9 cellular contexts compared by ENCODE assay signal in the genomic region with DNA sequence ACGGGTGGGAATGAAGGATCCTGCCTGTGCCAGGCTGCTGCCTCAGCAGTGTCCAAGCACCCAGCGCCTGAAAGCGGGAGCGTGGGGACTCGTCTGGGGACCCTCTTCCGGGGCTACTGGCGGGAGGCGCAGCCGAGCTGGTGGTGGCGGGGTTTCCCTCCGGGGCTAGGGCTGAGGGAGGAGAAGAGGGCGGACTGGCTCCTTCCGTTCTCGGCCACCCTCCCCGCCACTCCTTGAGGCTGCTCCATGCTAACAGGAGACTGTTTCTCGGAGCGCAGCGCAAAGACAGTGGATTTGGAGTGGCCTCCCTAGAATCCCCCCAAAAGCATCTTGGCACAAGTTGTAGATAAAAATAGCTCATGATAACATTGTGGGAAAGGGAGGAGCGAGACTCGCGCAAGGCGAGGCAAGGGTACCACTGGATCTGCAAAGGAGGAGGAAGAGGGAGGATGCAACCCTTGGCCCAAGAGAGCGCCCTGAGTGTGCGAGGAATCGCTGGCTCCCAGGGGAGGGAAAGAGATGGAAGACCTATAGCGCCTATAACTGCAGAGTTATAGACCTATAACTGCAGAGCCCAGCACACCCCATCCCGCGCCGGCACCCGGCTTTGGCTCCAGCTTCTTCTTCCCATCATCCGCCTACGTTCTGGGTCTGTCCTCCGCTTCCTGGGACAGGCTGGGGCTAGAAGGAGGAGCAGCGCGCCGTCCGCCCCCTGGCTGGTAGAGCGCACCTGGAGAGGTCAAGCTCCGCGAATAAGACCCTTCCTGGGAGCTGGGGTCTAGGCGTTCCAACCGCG. TPM values are rescaled to one million over a fixed set of nuclear protein-coding genes. Genes with fewer than 3 reads are reported as not detected.
DNase-seq lines count a peak whose midpoint lies in the region; ATAC-seq, FAIRE-seq and TF ChIP-seq lines count a peak whose summit lies in the region.
"Had no signal": no experiment of that assay in that cellular context is flagged by ENCODE, and none has a peak within 500 bp of the region (broad histone marks: within the 10 kb centered on the region; RNA-seq: fewer than 3 reads in every experiment).

No MANE protein-coding gene starts in this region.

- WGBS in lower leg skin, 2 donors = 7 to 8% methylated on average over 39 to 42 of the region's 43 CpGs

- peaks cover 19% of the 10 kb centered on the region for H3K4me1 Mint-ChIP-seq in activated T-cell treated with anti-CD3 and anti-CD28 coated beads, Interleukin-2, amount 50 U/mL, for 4 hours (ENCODE audit: low read depth)
- peaks cover 12% of the 10 kb centered on the region for H3K4me1 Mint-ChIP-seq in type B pancreatic cell (ENCODE audit: unreplicated experiment)

- H3K27me3 Mint-ChIP-seq in activated T-cell treated with anti-CD3 and anti-CD28 coated beads, Interleukin-2, amount 50 U/mL, for 4 hours (ENCODE audit: low read depth) = peaks cover 42% of the 10 kb centered on the region
- H3K27me3 Mint-ChIP-seq in type B pancreatic cell = peaks cover 55% of the 10 kb centered on the region

- H3K9me3 ChIP-seq in duodenal mucosa (ENCODE audit: control insufficient read depth in 1 of 2, low read length in 2 of 2) (no peaks in the 10 kb centered on the region), mucosa of descending colon (no peaks in the 10 kb centered on the region)

- H3K27me3 ChIP-seq in duodenal mucosa (ENCODE audit: control insufficient read depth in 1 of 2, insufficient read depth in 2 of 2, low read length in 2 of 2) = no peaks in the 10 kb centered on the region

- ATAC-seq in activated T-cell treated with anti-CD3 and anti-CD28 coated beads, Interleukin-2, amount 50 U/mL, for 4 hours = no peak
- no peak for ATAC-seq in mucosa of descending colon

- no peaks in the 10 kb centered on the region for H3K9me3 Mint-ChIP-seq in activated T-cell treated with anti-CD3 and anti-CD28 coated beads, Interleukin-2, amount 50 U/mL, for 4 hours
- H3K9me3 Mint-ChIP-seq in type B pancreatic cell = no peaks in the 10 kb centered on the region

- TF ChIP-seq CTCF in mucosa of descending colon (IDR thresholded peaks at IDR 0.05) (no peak), type B pancreatic cell (conservative IDR thresholded peaks at IDR 0.05) (no peak), lower leg skin (IDR thresholded peaks at IDR 0.05) (no peak)

- no peak overlapping the region for H3K27ac ChIP-seq in duodenal mucosa (ENCODE audit: low read depth, low read length)

- H3K36me3 ChIP-seq in duodenal mucosa (ENCODE audit: control insufficient read depth in 1 of 2, insufficient read depth in 2 of 2, low read length in 2 of 2) (no peaks in the 10 kb centered on the region), mucosa of descending colon (ENCODE audit: low read depth) (no peaks in the 10 kb centered on the region)

- DNase-seq in activated T-cell treated with anti-CD3 and anti-CD28 coated beads, Interleukin-2, amount 50 U/mL, for 4 hours = no peak
- no peak for DNase-seq in activated T-cell treated with anti-CD3 and anti-CD28 coated beads, Interleukin-2, amount 50 U/mL, for 1 hour
- DNase-seq in mucosa of descending colon (peak in 2 of 3 donors; percentile 34 to 52), type B pancreatic cell (ENCODE audit: extremely low spot score, unreplicated experiment) (no peak), RCC 7860 (ENCODE audit: low spot score) (no peak), lower leg skin (ENCODE audit: low spot score in 2 of 2) (no peak), NCI-H2227 treated with DMSO at 0.1 percent for 48 hours (lab: John Stamatoyannopoulos, UW) (no peak)
- DNase-seq: NCI-H1105 had no signal

- peak overlapping the region; percentile 78 for H3K4me3 Mint-ChIP-seq in activated T-cell treated with anti-CD3 and anti-CD28 coated beads, Interleukin-2, amount 50 U/mL, for 4 hours
- peak overlapping the region; percentile 90 for H3K4me3 Mint-ChIP-seq in type B pancreatic cell

- peaks cover 8 to 22% of the 10 kb centered on the region in 2 donors for H3K4me1 ChIP-seq in duodenal mucosa (ENCODE audit: control insufficient read depth in 1 of 2, insufficient read depth in 2 of 2, low read length in 2 of 2)
- H3K4me1 ChIP-seq in mucosa of descending colon (ENCODE audit: low read depth) = peaks cover 11% of the 10 kb centered on the region

- H3K4me3 ChIP-seq in duodenal mucosa (ENCODE audit: low read depth in 1 of 2, low read length in 2 of 2) (peak overlapping the region; percentile 83 to 86), mucosa of descending colon (no peak overlapping the region), lower leg skin (ENCODE audit: low read depth, poor library complexity, severe bottlenecking) (no peak overlapping the region)

- peak overlapping the region in 1 of 2 donors; percentile 60 for H3K9ac ChIP-seq in duodenal mucosa (ENCODE audit: low read depth in 1 of 2, low read length in 2 of 2)

- H3K36me3 Mint-ChIP-seq in activated T-cell treated with anti-CD3 and anti-CD28 coated beads, Interleukin-2, amount 50 U/mL, for 4 hours (ENCODE audit: insufficient read depth) = no peaks in the 10 kb centered on the region
- H3K36me3 Mint-ChIP-seq in type B pancreatic cell = no peaks in the 10 kb centered on the region

- intact Hi-C loops in mucosa of descending colon (cut with DNase I, micrococcal nuclease) = loop anchor here (10.0 kb wide), 1 partner anchor 843 kb away; no protein-coding TSS in a partner anchor
- intact Hi-C loops in lower leg skin (cut with DNase I; ENCODE audit: low total_unique reads) = no loop called here

- no peak for FAIRE-seq in RCC 7860 (lab: Jason Lieb, UNC)

- no peak overlapping the region for H3K27ac Mint-ChIP-seq in type B pancreatic cell

- no peak for TF ChIP-seq POLR2A in lower leg skin (IDR thresholded peaks at IDR 0.05)

RNA-seq across cellular contexts. Expression of a gene that starts 1.3 kb away (rescaled TPM):
- total RNA-seq in activated T-cell treated with anti-CD3 and anti-CD28 coated beads, Interleukin-2, amount 50 U/mL, for 4 hours = under 1 TPM; 0.03 to 0.71 (median 0.03) TPM
- total RNA-seq in mucosa of descending colon (1 to 10 TPM; 4.0 to 6.3 (median 5.5) TPM), type B pancreatic cell (ENCODE audit: low replicate concordance) (2.5 and 4.6 TPM in 2 replicates), lower leg skin (under 1 TPM in 3 of 4 donors, not detected in 1; 0.05 to 0.36 (median 0.21) TPM)

Comparison
In these comparisons a context has a peak if more than half of its experiments do, and no peak if none do; other contexts are left out.
1. DNase-seq: peak in mucosa of descending colon (2 of 3); none in activated T-cell treated with anti-CD3 and anti-CD28 coated beads, Interleukin-2, amount 50 U/mL, for 4 hours (single experiment), activated T-cell treated with anti-CD3 and anti-CD28 coated beads, Interleukin-2, amount 50 U/mL, for 1 hour (single experiment), type B pancreatic cell (single experiment), RCC 7860 (single experiment), lower leg skin (0 of 2) and NCI-H2227 treated with DMSO at 0.1 percent for 48 hours (single experiment).
2. H3K4me3 ChIP-seq: peak in duodenal mucosa (2 of 2); none in mucosa of descending colon (single experiment) and lower leg skin (single experiment).